ENCODE assay signal across 9 cellular contexts in genomic region chr4:26082565-26082964, GRCh38.
"Had no signal": no experiment of that assay in that cellular context is flagged by ENCODE, and none has a peak within 500 bp of the region (broad histone marks: within the 10 kb centered on the region; RNA-seq: fewer than 3 reads in every experiment).

No MANE protein-coding gene starts in this region.

- H3K9me3 Mint-ChIP-seq: endodermal cell had no signal

- H3K4me3 ChIP-seq: pancreas, stomach, thoracic aorta had no signal

- H3K27me3 Mint-ChIP-seq: activated naive CD4-positive, alpha-beta T cell treated with anti-CD3 and anti-CD28 coated beads, Interleukin-2, amount 10 ng/mL, durations not matched to agents 7 days and 5 days had no signal

- H3K4me2 ChIP-seq: SK-N-SH had no signal

- H3K36me3 ChIP-seq: pancreas, stomach, thoracic aorta had no signal

- H3K9me2 ChIP-seq: SK-N-SH had no signal

- H3K4me3 Mint-ChIP-seq: activated naive CD4-positive, alpha-beta T cell treated with anti-CD3 and anti-CD28 coated beads, Interleukin-2, amount 10 ng/mL, durations not matched to agents 7 days and 5 days; endodermal cell had no signal

- DNase-seq: activated naive CD4-positive, alpha-beta T cell treated with anti-CD3 and anti-CD28 coated beads, Interleukin-2, amount 10 ng/mL, durations not matched to agents 7 days and 5 days; cerebellar nuclear complex; endodermal cell; pancreas; SK-N-SH; stimulated activated CD4-positive, alpha-beta T cell treated with anti-CD3 and anti-CD28 coated beads, Interleukin-4, amount 100 ng/mL, for 1 hour; stimulated activated CD8-positive, alpha-beta memory T cell treated with anti-CD3 and anti-CD28 coated beads, Interleukin-4, amount 100 ng/mL, for 48 hours; stomach had no signal

- H3K27ac ChIP-seq: pancreas, thoracic aorta had no signal

- H3K27ac Mint-ChIP-seq: activated naive CD4-positive, alpha-beta T cell treated with anti-CD3 and anti-CD28 coated beads, Interleukin-2, amount 10 ng/mL, durations not matched to agents 7 days and 5 days; endodermal cell had no signal

- H3K27me3 ChIP-seq: pancreas, stomach had no signal

- H3K4me1 Mint-ChIP-seq: endodermal cell had no signal
